In the genomic region with DNA sequence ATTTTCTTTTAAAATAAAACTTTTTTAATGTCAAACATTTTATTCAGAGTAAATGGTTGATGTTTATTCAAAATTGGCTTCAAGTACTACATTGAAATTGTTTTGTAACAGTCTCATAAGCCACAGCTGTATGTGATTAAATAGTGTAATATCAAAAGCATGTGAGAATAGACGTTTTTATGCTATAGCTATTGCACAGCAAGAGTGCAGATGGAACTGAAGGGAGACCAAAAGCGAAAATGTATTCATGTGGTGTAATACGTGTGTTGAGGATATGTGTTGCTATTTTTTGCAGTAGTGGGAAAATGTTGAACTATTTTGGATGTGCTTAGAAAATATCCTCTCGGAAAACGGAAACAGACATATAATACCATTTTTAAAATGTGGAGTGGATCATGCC, we compare ENCODE assay signal across 15 cellular contexts. TPM values are rescaled to one million over a fixed set of nuclear protein-coding genes. Genes with fewer than 3 reads are reported as not detected.
DNase-seq lines count a peak whose midpoint lies in the region; ATAC-seq and TF ChIP-seq lines count a peak whose summit lies in the region.
"Had no signal": no experiment of that assay in that cellular context is flagged by ENCODE, and none has a peak within 500 bp of the region (broad histone marks: within the 10 kb centered on the region; RNA-seq: fewer than 3 reads in every experiment).

No MANE protein-coding gene starts in this region.

- WGBS in prostate gland, result 65% methylated on average over 5 of the region's 5 CpGs

- TF ChIP-seq CTCF in AG09309 (IDR thresholded peaks at IDR 0.05; ENCODE audit: control insufficient read depth, insufficient read depth, low read depth, low read length, missing control alignments) (no peak), OCI-LY1 (IDR thresholded peaks at IDR 0.05; ENCODE audit: low read length) (no peak), epithelial cell of esophagus (IDR thresholded peaks at IDR 0.05; ENCODE audit: insufficient read depth, low read depth, low read length, missing control alignments) (no peak), prostate gland (IDR thresholded peaks at IDR 0.05) (no peak)

- DNase-seq in AG09309 (ENCODE audit: low read depth) (no peak), epithelial cell of esophagus (ENCODE audit: low read depth) (peak; percentile 24), prostate gland (ENCODE audit: low spot score) (no peak), COLO668 (lab: John Stamatoyannopoulos, UW; ENCODE audit: unreplicated experiment) (no peak)
- DNase-seq: activated CD4-positive, alpha-beta T cell treated with anti-CD3 and anti-CD28 coated beads, Interleukin-2, amount 10 ng/mL, durations not matched to agents 24 days and 14 days; activated gamma-delta T cell; colonic mucosa; naive thymus-derived CD4-positive, alpha-beta T cell; NCI-H1105; NCI-H774; stimulated activated naive CD8-positive, alpha-beta T cell treated with anti-CD3 and anti-CD28 coated beads, Interleukin-15, Interleukin-2, amounts not matched to agents 100 U/mL and 50 U/mL, for 24 hours had no signal

- peaks cover 10% of the 10 kb centered on the region; the same call in 1 of the 2 replicates for H3K36me3 ChIP-seq in OCI-LY1 (ENCODE audit: insufficient read depth, low read length)
- H3K36me3 ChIP-seq in prostate gland, result no peaks in the 10 kb centered on the region
- H3K36me3 ChIP-seq: colonic mucosa had no signal

- H3K9me2 ChIP-seq in OCI-LY1 (ENCODE audit: low read depth, low read length), result no peaks in the 10 kb centered on the region

- peak overlapping the region; percentile 61 for H3K9ac ChIP-seq in OCI-LY1 (ENCODE audit: low read length)

- H2AFZ ChIP-seq in OCI-LY1 (ENCODE audit: low read length), result no peak overlapping the region

- peak overlapping the region; percentile 91 for H3K27ac ChIP-seq in OCI-LY1 (ENCODE audit: low read depth, low read length, poor library complexity, severe bottlenecking)
- H3K27ac ChIP-seq in prostate gland, result peak overlapping the region; percentile 50 to 55
- H3K27ac ChIP-seq: colonic mucosa had no signal

- H3K27me3 ChIP-seq in OCI-LY1 (ENCODE audit: insufficient read depth, low read length) (no peaks in the 10 kb centered on the region), prostate gland (replicated peaks; ENCODE audit: insufficient read depth) (no peaks in the 10 kb centered on the region)
- H3K27me3 ChIP-seq: colonic mucosa had no signal

- H3K4me3 ChIP-seq in AG09309 (ENCODE audit: control insufficient read depth, low read depth, low read length) (peak overlapping the region; percentile 19), OCI-LY1 (ENCODE audit: low read depth, low read length, poor library complexity, severe bottlenecking) (peak overlapping the region; percentile 81), epithelial cell of esophagus (ENCODE audit: low read length) (peak overlapping the region; percentile 28), prostate gland (no peak overlapping the region)
- H3K4me3 ChIP-seq: colonic mucosa had no signal

- H3K79me2 ChIP-seq in OCI-LY1 (ENCODE audit: insufficient read depth, low read length), result peaks cover 89% of the 10 kb centered on the region

- TF ChIP-seq POLR2A in prostate gland (IDR thresholded peaks at IDR 0.05), result no peak

- no peaks in the 10 kb centered on the region for H4K20me1 ChIP-seq in OCI-LY1 (ENCODE audit: insufficient read depth, low read length)

- H3K4me2 ChIP-seq in OCI-LY1 (ENCODE audit: low read length), result peak overlapping the region; percentile 74

- no peaks in the 10 kb centered on the region for H3K9me3 ChIP-seq in OCI-LY1 (ENCODE audit: low read length)
- H3K9me3 ChIP-seq in prostate gland, result no peaks in the 10 kb centered on the region
- H3K9me3 ChIP-seq: colonic mucosa had no signal

- H3K4me1 ChIP-seq in OCI-LY1 (ENCODE audit: insufficient read depth, low read length, severe bottlenecking) (peaks cover 77% of the 10 kb centered on the region), prostate gland (replicated peaks) (no peaks in the 10 kb centered on the region)
- H3K4me1 ChIP-seq: colonic mucosa had no signal

- H3F3A ChIP-seq in OCI-LY1 (ENCODE audit: insufficient read depth, low read length), result no peaks in the 10 kb centered on the region

- intact Hi-C loops in prostate gland (cut with DNase I), result loop anchor here (10.0 kb wide), 3 partner anchors 98 to 372 kb away; no protein-coding TSS in a partner anchor

- ATAC-seq in HG03432 (IDR thresholded peaks at IDR 0.05; ENCODE audit: unreplicated experiment) (no peak), GM21619 (IDR thresholded peaks at IDR 0.05; ENCODE audit: unreplicated experiment) (no peak), HG02571 (IDR thresholded peaks at IDR 0.05; ENCODE audit: unreplicated experiment) (no peak)
- ATAC-seq: naive thymus-derived CD4-positive, alpha-beta T cell; stimulated activated naive CD8-positive, alpha-beta T cell treated with anti-CD3 and anti-CD28 coated beads, Interleukin-15, Interleukin-2, amounts not matched to agents 100 U/mL and 50 U/mL, for 24 hours had no signal

RNA-seq across cellular contexts. Expression of a gene that starts 6.0 kb away (rescaled TPM):
- 10 to 100 TPM; 31.7 to 45.1 TPM for total RNA-seq in prostate gland

Comparison
In these comparisons a context has a peak if more than half of its experiments do, and no peak if none do; other contexts are left out.
1. H3K4me3 ChIP-seq: peak in AG09309 (single experiment), OCI-LY1 (single experiment) and epithelial cell of esophagus (single experiment); none in prostate gland (0 of 2).